1 cellular context compared by ENCODE assay signal in genomic region chr17:16250635-16251034, GRCh38.
A peak's percentile ranks its signal among the peaks of the same experiment; 100 is the strongest.
TF ChIP-seq lines count a peak whose summit lies in the region.

No MANE protein-coding gene starts in this region.

TF ChIP-seq in HepG2, 621 proteins besides CTCF, POLR2A, EP300 and RAD21 (continued from another document and continues in another):
- TF ChIP-seq ZNF772 (CRISPR knock-in tag; IDR thresholded peaks at IDR 0.05) (no peak), HMG20A (CRISPR knock-in tag; IDR thresholded peaks at IDR 0.05; ENCODE audit: borderline replicate concordance) (peak; percentile 70), THAP11 (CRISPR knock-in tag; IDR thresholded peaks at IDR 0.05) (peak; percentile 62; the same call in 1 of the 2 replicates), HOXA3 (CRISPR knock-in tag; IDR thresholded peaks at IDR 0.05) (no peak), XRCC5 (optimal IDR thresholded peaks at IDR 0.05; ENCODE audit: low read length) (no peak), AGO1 (IDR thresholded peaks at IDR 0.05; ENCODE audit: low read depth, low read length, poor library complexity, severe bottlenecking) (no peak), ZNF7 (CRISPR knock-in tag; IDR thresholded peaks at IDR 0.05) (no peak), CENPT (CRISPR knock-in tag; IDR thresholded peaks at IDR 0.05; ENCODE audit: low read depth) (no peak), ZNF234 (CRISPR knock-in tag; conservative IDR thresholded peaks at IDR 0.05) (no peak), AGO2 (optimal IDR thresholded peaks at IDR 0.05; ENCODE audit: low read depth, low read length) (no peak), PLSCR1 (CRISPR knock-in tag; IDR thresholded peaks at IDR 0.05; ENCODE audit: borderline replicate concordance) (no peak), ZBTB20 (CRISPR knock-in tag; IDR thresholded peaks at IDR 0.05; ENCODE audit: borderline replicate concordance, low read depth) (0 out of 2 replicates have a peak, but pooled peaks have one; percentile 16), MIER2 (CRISPR knock-in tag; IDR thresholded peaks at IDR 0.05) (no peak), CEBPG (CRISPR knock-in tag; IDR thresholded peaks at IDR 0.05) (peak; percentile 98), FOXK1 (CRISPR knock-in tag; IDR thresholded peaks at IDR 0.05; ENCODE audit: borderline replicate concordance, low read depth) (peak; percentile 27; the same call in 1 of the 2 replicates), ZMAT5 (CRISPR knock-in tag; IDR thresholded peaks at IDR 0.05; ENCODE audit: borderline replicate concordance, low read depth) (no peak), TBX2 (CRISPR knock-in tag; IDR thresholded peaks at IDR 0.05; ENCODE audit: borderline replicate concordance) (peak; percentile 37; the same call in 1 of the 2 replicates), HIC2 (CRISPR knock-in tag; IDR thresholded peaks at IDR 0.05; ENCODE audit: low read depth) (no peak), HDAC2 (CRISPR knock-in tag; IDR thresholded peaks at IDR 0.05) (peak; percentile 41; the same call in 1 of the 2 replicates), KDM6A (CRISPR knock-in tag; IDR thresholded peaks at IDR 0.05; ENCODE audit: low read depth) (no peak), E2F1 (CRISPR knock-in tag; IDR thresholded peaks at IDR 0.05) (no peak), HES4 (CRISPR knock-in tag; IDR thresholded peaks at IDR 0.05; ENCODE audit: borderline replicate concordance) (no peak), ZNF792 (CRISPR knock-in tag; IDR thresholded peaks at IDR 0.05) (no peak), ZNF788 (CRISPR knock-in tag; IDR thresholded peaks at IDR 0.05; ENCODE audit: borderline replicate concordance) (no peak), SRY (CRISPR knock-in tag; IDR thresholded peaks at IDR 0.05) (no peak), DNMT1 (CRISPR knock-in tag; IDR thresholded peaks at IDR 0.05) (no peak), ZNF263 (CRISPR knock-in tag; IDR thresholded peaks at IDR 0.05) (no peak), ZNF879 (CRISPR knock-in tag; IDR thresholded peaks at IDR 0.05) (no peak), CEBPB (IDR thresholded peaks at IDR 0.05; ENCODE audit: borderline replicate concordance, low read depth, low read length) (peak; percentile 93), NFYC (CRISPR knock-in tag; IDR thresholded peaks at IDR 0.05) (no peak), ZNF597 (CRISPR knock-in tag; IDR thresholded peaks at IDR 0.05) (no peak), KAT8 (CRISPR knock-in tag; IDR thresholded peaks at IDR 0.05) (0 out of 2 replicates have a peak, but pooled peaks have one; percentile 27), ZNF766 (CRISPR knock-in tag; IDR thresholded peaks at IDR 0.05; ENCODE audit: borderline replicate concordance) (no peak), KAT7 (CRISPR knock-in tag; IDR thresholded peaks at IDR 0.05; ENCODE audit: borderline replicate concordance) (no peak), HOXA5 (CRISPR knock-in tag; IDR thresholded peaks at IDR 0.05) (no peak), ATM (IDR thresholded peaks at IDR 0.05; ENCODE audit: borderline replicate concordance) (no peak), NR2F6 (IDR thresholded peaks at IDR 0.05) (no peak), NR2F6 (CRISPR knock-in tag; IDR thresholded peaks at IDR 0.05) (peak; percentile 46; the same call in 1 of the 2 replicates), ZNF839 (CRISPR knock-in tag; IDR thresholded peaks at IDR 0.05; ENCODE audit: borderline replicate concordance) (no peak), ZNF230 (CRISPR knock-in tag; IDR thresholded peaks at IDR 0.05) (no peak), TIGD3 (CRISPR knock-in tag; IDR thresholded peaks at IDR 0.05; ENCODE audit: borderline replicate concordance) (no peak), GATAD2A (CRISPR knock-in tag; IDR thresholded peaks at IDR 0.05) (peak; percentile 94), YEATS2 (CRISPR knock-in tag; IDR thresholded peaks at IDR 0.05; ENCODE audit: borderline replicate concordance) (peak; percentile 35; the same call in 1 of the 2 replicates), ZNF629 (CRISPR knock-in tag; conservative IDR thresholded peaks at IDR 0.05) (no peak), TBP (CRISPR knock-in tag; IDR thresholded peaks at IDR 0.05) (no peak), SCMH1 (CRISPR knock-in tag; IDR thresholded peaks at IDR 0.05; ENCODE audit: borderline replicate concordance) (no peak), DMAP1 (CRISPR knock-in tag; IDR thresholded peaks at IDR 0.05) (no peak), ZSCAN9 (CRISPR knock-in tag; IDR thresholded peaks at IDR 0.05; ENCODE audit: borderline replicate concordance) (peak; percentile 32; the same call in 1 of the 2 replicates), ZNF180 (CRISPR knock-in tag; IDR thresholded peaks at IDR 0.05; ENCODE audit: borderline replicate concordance, low read depth) (no peak), ZNF431 (CRISPR knock-in tag; IDR thresholded peaks at IDR 0.05; ENCODE audit: borderline replicate concordance, low read depth) (no peak), ZNF777 (CRISPR knock-in tag; IDR thresholded peaks at IDR 0.05) (no peak), ZNF160 (CRISPR knock-in tag; IDR thresholded peaks at IDR 0.05) (no peak), TGIF2 (CRISPR knock-in tag; IDR thresholded peaks at IDR 0.05) (no peak; the same call in 1 of the 2 replicates), ZGPAT (CRISPR knock-in tag; IDR thresholded peaks at IDR 0.05) (peak; percentile 54), ZNF563 (CRISPR knock-in tag; IDR thresholded peaks at IDR 0.05) (no peak)
- TF ChIP-seq, protein P1, sequence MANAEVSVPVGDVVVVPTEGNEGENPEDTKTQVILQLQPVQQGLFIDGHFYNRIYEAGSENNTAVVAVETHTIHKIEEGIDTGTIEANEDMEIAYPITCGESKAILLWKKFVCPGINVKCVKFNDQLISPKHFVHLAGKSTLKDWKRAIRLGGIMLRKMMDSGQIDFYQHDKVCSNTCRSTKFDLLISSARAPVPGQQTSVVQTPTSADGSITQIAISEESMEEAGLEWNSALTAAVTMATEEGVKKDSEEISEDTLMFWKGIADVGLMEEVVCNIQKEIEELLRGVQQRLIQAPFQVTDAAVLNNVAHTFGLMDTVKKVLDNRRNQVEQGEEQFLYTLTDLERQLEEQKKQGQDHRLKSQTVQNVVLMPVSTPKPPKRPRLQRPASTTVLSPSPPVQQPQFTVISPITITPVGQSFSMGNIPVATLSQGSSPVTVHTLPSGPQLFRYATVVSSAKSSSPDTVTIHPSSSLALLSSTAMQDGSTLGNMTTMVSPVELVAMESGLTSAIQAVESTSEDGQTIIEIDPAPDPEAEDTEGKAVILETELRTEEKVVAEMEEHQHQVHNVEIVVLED (CRISPR knock-in tag; IDR thresholded peaks at IDR 0.05; ENCODE audit: borderline replicate concordance), result no peak
- TF ChIP-seq, protein P2, sequence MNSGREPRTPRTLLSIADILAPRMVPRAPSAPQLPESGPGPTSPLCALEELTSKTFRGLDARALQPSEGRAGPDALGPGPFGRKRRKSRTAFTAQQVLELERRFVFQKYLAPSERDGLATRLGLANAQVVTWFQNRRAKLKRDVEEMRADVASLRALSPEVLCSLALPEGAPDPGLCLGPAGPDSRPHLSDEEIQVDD (CRISPR knock-in tag; IDR thresholded peaks at IDR 0.05; ENCODE audit: borderline replicate concordance), result no peak
- TF ChIP-seq, protein P3, sequence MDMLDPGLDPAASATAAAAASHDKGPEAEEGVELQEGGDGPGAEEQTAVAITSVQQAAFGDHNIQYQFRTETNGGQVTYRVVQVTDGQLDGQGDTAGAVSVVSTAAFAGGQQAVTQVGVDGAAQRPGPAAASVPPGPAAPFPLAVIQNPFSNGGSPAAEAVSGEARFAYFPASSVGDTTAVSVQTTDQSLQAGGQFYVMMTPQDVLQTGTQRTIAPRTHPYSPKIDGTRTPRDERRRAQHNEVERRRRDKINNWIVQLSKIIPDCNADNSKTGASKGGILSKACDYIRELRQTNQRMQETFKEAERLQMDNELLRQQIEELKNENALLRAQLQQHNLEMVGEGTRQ (IDR thresholded peaks at IDR 0.05; ENCODE audit: low read depth, low read length), result no peak
- TF ChIP-seq, protein P3 (CRISPR knock-in tag; IDR thresholded peaks at IDR 0.05; ENCODE audit: borderline replicate concordance), result no peak
- TF ChIP-seq, protein P4, sequence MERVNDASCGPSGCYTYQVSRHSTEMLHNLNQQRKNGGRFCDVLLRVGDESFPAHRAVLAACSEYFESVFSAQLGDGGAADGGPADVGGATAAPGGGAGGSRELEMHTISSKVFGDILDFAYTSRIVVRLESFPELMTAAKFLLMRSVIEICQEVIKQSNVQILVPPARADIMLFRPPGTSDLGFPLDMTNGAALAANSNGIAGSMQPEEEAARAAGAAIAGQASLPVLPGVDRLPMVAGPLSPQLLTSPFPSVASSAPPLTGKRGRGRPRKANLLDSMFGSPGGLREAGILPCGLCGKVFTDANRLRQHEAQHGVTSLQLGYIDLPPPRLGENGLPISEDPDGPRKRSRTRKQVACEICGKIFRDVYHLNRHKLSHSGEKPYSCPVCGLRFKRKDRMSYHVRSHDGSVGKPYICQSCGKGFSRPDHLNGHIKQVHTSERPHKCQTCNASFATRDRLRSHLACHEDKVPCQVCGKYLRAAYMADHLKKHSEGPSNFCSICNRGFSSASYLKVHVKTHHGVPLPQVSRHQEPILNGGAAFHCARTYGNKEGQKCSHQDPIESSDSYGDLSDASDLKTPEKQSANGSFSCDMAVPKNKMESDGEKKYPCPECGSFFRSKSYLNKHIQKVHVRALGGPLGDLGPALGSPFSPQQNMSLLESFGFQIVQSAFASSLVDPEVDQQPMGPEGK (CRISPR knock-in tag; IDR thresholded peaks at IDR 0.05), result peak; percentile 15; the same call in 1 of the 2 replicates
